In genomic region chr5:103409013-103409670, GRCh38 we compare ENCODE assay signal across 25 cellular contexts.
"Had no signal": no experiment of that assay in that cellular context is flagged by ENCODE, and none has a peak within 500 bp of the region (broad histone marks: within the 10 kb centered on the region; RNA-seq: fewer than 3 reads in every experiment).

No MANE protein-coding gene starts in this region.

- H3K9ac ChIP-seq: SK-N-SH had no signal

- H3K27ac ChIP-seq: ascending aorta, cardiac muscle cell, SJSA1 had no signal

- DNase-seq: activated CD4-positive, alpha-beta T cell treated with anti-CD3 and anti-CD28 coated beads, Interleukin-2, amount 10 ng/mL, durations not matched to agents 24 days and 14 days; activated CD4-positive, alpha-beta T cell treated with anti-CD3 and anti-CD28 coated beads, Interleukin-2, amount 50 U/mL, for 4 hours; activated CD8-positive, alpha-beta T cell treated with anti-CD3 and anti-CD28 coated beads for 36 hours; activated effector memory CD4-positive, alpha-beta T cell treated with anti-CD3 and anti-CD28 coated beads, Interleukin-2, amount 50 U/mL, for 16 hours; activated naive CD4-positive, alpha-beta T cell; activated naive CD8-positive, alpha-beta T cell treated with anti-CD3 and anti-CD28 coated beads, Interleukin-2, amount 10 ng/mL, durations not matched to agents 7 days and 5 days; activated T-cell treated with anti-CD3 and anti-CD28 coated beads, Interleukin-2, amount 50 U/mL, for 1 hour; activated T-cell treated with anti-CD3 and anti-CD28 coated beads, Interleukin-2, amount 50 U/mL, for 72 hours; amygdala; NCI-H1048; NCI-H1105 treated with DMSO at 0.1 percent for 48 hours; NCI-H1436; NCI-H1694; NCI-H1930; NCI-H2081 treated with DMSO at 0.1 percent for 48 hours; NCI-H510A; NCI-H526; NCI-H748 treated with DMSO at 0.1 percent for 48 hours; NK-92 treated with Interleukin-12 subunit alpha and Interleukin-12 subunit beta, amount 100 ng/mL, for 24 hours; Right ventricle myocardium superior; SK-N-SH had no signal

- H3K4me3 ChIP-seq: ascending aorta, cardiac muscle cell, SJSA1 had no signal

- H3K4me1 ChIP-seq: ascending aorta had no signal

- H3K36me3 ChIP-seq: ascending aorta, cardiac muscle cell, SJSA1 had no signal

- ATAC-seq: activated CD8-positive, alpha-beta T cell treated with anti-CD3 and anti-CD28 coated beads for 36 hours; activated T-cell treated with anti-CD3 and anti-CD28 coated beads, Interleukin-2, amount 50 U/mL, for 72 hours; activated T-helper 17 cell treated with anti-CD3 and anti-CD28 coated beads, Interleukin-2, amount 50 U/mL, for 72 hours had no signal

- H3K9me3 ChIP-seq: ascending aorta, SJSA1, SK-N-SH had no signal

- H3K4me2 ChIP-seq: SK-N-SH had no signal

- H3K27me3 ChIP-seq: ascending aorta, cardiac muscle cell, SJSA1 had no signal
